9 cellular contexts compared by ENCODE assay signal in the genomic region with DNA sequence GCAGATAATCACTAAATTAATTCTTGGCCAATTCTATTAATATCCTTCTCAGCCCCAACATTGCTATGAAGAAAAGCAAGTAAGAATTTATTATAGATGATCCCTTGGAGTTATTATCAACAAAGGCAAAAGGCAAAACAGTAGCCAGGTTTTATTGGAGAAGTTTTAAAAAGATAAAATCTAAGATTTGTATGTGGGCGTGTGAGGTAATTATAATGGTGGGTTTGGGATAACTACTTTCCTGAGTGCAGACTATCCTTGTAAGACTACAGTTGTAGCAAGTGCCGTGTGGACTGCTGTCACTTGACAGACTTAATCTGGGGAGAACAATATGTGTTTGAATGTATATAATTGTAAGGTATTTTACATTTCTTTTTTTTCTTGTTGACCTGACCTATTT. TPM values are rescaled to one million over a fixed set of nuclear protein-coding genes. Genes with fewer than 3 reads are reported as not detected.
"Had no signal": no experiment of that assay in that cellular context is flagged by ENCODE, and none has a peak within 500 bp of the region (broad histone marks: within the 10 kb centered on the region; RNA-seq: fewer than 3 reads in every experiment).

No MANE protein-coding gene starts in this region.

- H3K4me1 Mint-ChIP-seq: GM23338 had no signal

- H3K4me3 Mint-ChIP-seq: GM23338, H9, HFFc6, IgD-negative memory B cell had no signal

- H3K9me3 Mint-ChIP-seq: HFFc6, IgD-negative memory B cell had no signal

- ATAC-seq: GM23338, HepG2 had no signal

- DNase-seq: H9, HCEC 1CT, HFFc6, KBM-7 had no signal

- H3K27ac Mint-ChIP-seq: GM23338, H9, HFFc6, IgD-negative memory B cell had no signal

RNA-seq across cellular contexts. Expression of gene RNF183, which starts 58.6 kb away (rescaled TPM):
- total RNA-seq: GM23338, H1, HFFc6, HT1080 had no signal
- polyA plus RNA-seq: IgD-negative memory B cell had no signal
